ENCODE assay signal across 16 cellular contexts in the genomic region with DNA sequence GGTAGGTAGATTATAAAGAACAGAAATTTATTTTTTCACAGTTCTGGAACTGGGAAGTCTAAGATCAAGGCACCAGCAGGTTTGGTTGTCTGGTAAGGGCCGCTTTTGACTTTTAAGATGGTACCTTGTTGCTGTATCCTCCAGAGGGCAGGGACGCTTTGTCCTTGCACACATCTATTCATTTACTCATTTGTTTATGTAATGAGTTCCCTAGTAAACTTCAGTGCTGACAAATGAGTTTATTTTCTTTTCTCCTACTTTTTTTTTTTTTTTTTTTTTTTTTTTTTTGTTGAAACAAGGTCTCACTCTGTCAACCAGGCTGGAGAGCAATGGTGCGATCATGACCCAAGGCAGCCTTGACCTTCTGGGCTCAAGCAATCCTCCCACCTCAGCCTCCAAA.
A peak's percentile ranks its signal among the peaks of the same experiment; 100 is the strongest.
DNase-seq lines count a peak whose midpoint lies in the region; ATAC-seq and TF ChIP-seq lines count a peak whose summit lies in the region.
"Had no signal": no experiment of that assay in that cellular context is flagged by ENCODE, and none has a peak within 500 bp of the region (broad histone marks: within the 10 kb centered on the region; RNA-seq: fewer than 3 reads in every experiment).

No MANE protein-coding gene starts in this region.

- no peaks in the 10 kb centered on the region for H3K27me3 ChIP-seq in AG04450 (ENCODE audit: control insufficient read depth, insufficient read depth, low read length)
- H3K27me3 ChIP-seq: thyroid gland had no signal

- no peaks in the 10 kb centered on the region for H3K4me1 Mint-ChIP-seq in endothelial cell (ENCODE audit: unreplicated experiment)

- H3K4me3 Mint-ChIP-seq in endothelial cell (ENCODE audit: unreplicated experiment): no peak overlapping the region

- H3K27me3 Mint-ChIP-seq in endothelial cell (ENCODE audit: unreplicated experiment): no peaks in the 10 kb centered on the region

- no peak overlapping the region for H3K27ac ChIP-seq in AG04450 (ENCODE audit: low read depth, low read length)
- H3K27ac ChIP-seq: thyroid gland had no signal

- CTCF ChIA-PET in AG04450 (lab: Charles Lee): no interaction called here

- no peak overlapping the region for H3K4me3 ChIP-seq in AG04450 (ENCODE audit: low read depth, low read length)
- H3K4me3 ChIP-seq in epithelial cell of esophagus (ENCODE audit: low read length): no peak overlapping the region
- H3K4me3 ChIP-seq: thyroid gland had no signal

- POLR2A ChIA-PET in AG04450 (lab: Yijun Ruan, JAX): no interaction called here

- H3K36me3 Mint-ChIP-seq in endothelial cell (ENCODE audit: low read depth, unreplicated experiment): peaks cover 18% of the 10 kb centered on the region

- ATAC-seq in GM18867 (IDR thresholded peaks at IDR 0.05; ENCODE audit: unreplicated experiment): no peak

- no peaks in the 10 kb centered on the region for H3K9me3 ChIP-seq in AG04450 (ENCODE audit: control insufficient read depth, insufficient read depth, low read length)
- H3K9me3 ChIP-seq: thyroid gland had no signal

- peak; percentile 8 for DNase-seq in AG04450 (ENCODE audit: low read depth, low spot score)
- peak; percentile 13 for DNase-seq in NAMALWA (ENCODE audit: low spot score)
- peak; percentile 8 for DNase-seq in epithelial cell of esophagus (ENCODE audit: low read depth)
- no peak for DNase-seq in stimulated activated CD4-positive, alpha-beta T cell treated with anti-CD3 and anti-CD28 coated beads, Interleukin-12 subunit alpha, Interleukin-12 subunit beta, amount 100 ng/mL, for 4 hours
- no peak for DNase-seq in stimulated activated CD4-positive, alpha-beta T cell treated with anti-CD3 and anti-CD28 coated beads, Interleukin-4, amount 100 ng/mL, for 24 hours
- DNase-seq in endothelial cell (ENCODE audit: low spot score): no peak
- DNase-seq: activated CD4-positive, CD25-positive, alpha-beta regulatory T cell treated with anti-CD3 and anti-CD28 coated beads, Interleukin-2, amount 50 U/mL, for 72 hours; anterior cingulate cortex; DMS79; NCI-H1105; NCI-H2227 treated with DMSO at 0.1 percent for 48 hours; posterior cingulate gyrus; stimulated activated CD8-positive, alpha-beta memory T cell treated with anti-CD3 and anti-CD28 coated beads, Interleukin-4, amount 100 ng/mL, for 48 hours; thyroid gland had no signal

- H3K27ac Mint-ChIP-seq in endothelial cell (ENCODE audit: unreplicated experiment): no peak overlapping the region

- peak; percentile 40 for TF ChIP-seq CTCF in AG04450 (IDR thresholded peaks at IDR 0.05; ENCODE audit: low read depth, low read length)
- 0 out of 3 replicates have a peak, but pooled peaks have one; percentile 12 for TF ChIP-seq CTCF in GM12872 (IDR thresholded peaks at IDR 0.05; ENCODE audit: insufficient read depth, low read depth, low read length)
- no peak for TF ChIP-seq CTCF in epithelial cell of esophagus (IDR thresholded peaks at IDR 0.05; ENCODE audit: insufficient read depth, low read depth, low read length, missing control alignments)
- TF ChIP-seq CTCF in endothelial cell (IDR thresholded peaks at IDR 0.05; ENCODE audit: unreplicated experiment): no peak

- no peaks in the 10 kb centered on the region for H3K9me3 Mint-ChIP-seq in endothelial cell (ENCODE audit: unreplicated experiment)

Comparison
In these comparisons a context has a peak if more than half of its experiments do, and no peak if none do; other contexts are left out.
1. DNase-seq: peak in AG04450 (single experiment), NAMALWA (single experiment) and epithelial cell of esophagus (single experiment); none in stimulated activated CD4-positive, alpha-beta T cell treated with anti-CD3 and anti-CD28 coated beads, Interleukin-12 subunit alpha, Interleukin-12 subunit beta, amount 100 ng/mL, for 4 hours (single experiment), stimulated activated CD4-positive, alpha-beta T cell treated with anti-CD3 and anti-CD28 coated beads, Interleukin-4, amount 100 ng/mL, for 24 hours (single experiment) and endothelial cell (single experiment).
2. CTCF ChIP-seq: peak in AG04450 (single experiment) and GM12872 (single experiment); none in epithelial cell of esophagus (single experiment) and endothelial cell (single experiment).